Comparison of ENCODE assay signal across 12 cellular contexts in genomic region chr3:13543251-13543650, GRCh38. TPM values are rescaled to one million over a fixed set of nuclear protein-coding genes. Genes with fewer than 3 reads are reported as not detected.
DNase-seq lines count a peak whose midpoint lies in the region; ATAC-seq lines count a peak whose summit lies in the region.
"Had no signal": no experiment of that assay in that cellular context is flagged by ENCODE, and none has a peak within 500 bp of the region (broad histone marks: within the 10 kb centered on the region; RNA-seq: fewer than 3 reads in every experiment).

No MANE protein-coding gene starts in this region.

- H3K27ac Mint-ChIP-seq in T-helper 17 cell = no peak overlapping the region
- H3K27ac Mint-ChIP-seq: activated T-cell treated with anti-CD3 and anti-CD28 coated beads, Interleukin-2, amount 50 U/mL, for 24 hours had no signal

- peaks cover 17% of the 10 kb centered on the region for H3K4me1 Mint-ChIP-seq in T-helper 17 cell

- no peak overlapping the region for H4K91ac ChIP-seq in neuronal stem cell (ENCODE audit: low read depth, low read length, poor library complexity)

- no peaks in the 10 kb centered on the region for H3K27me3 ChIP-seq in MG63
- peaks cover 0 to 26% (median 4%) of the 10 kb centered on the region in 3 experiments for H3K27me3 ChIP-seq in neuronal stem cell (ENCODE audit: control insufficient read depth in 3 of 3, insufficient read depth in 3 of 3, low read depth in 1 of 3, low read length in 3 of 3)

- no peak overlapping the region for H3K27ac ChIP-seq in neuronal stem cell (replicated peaks; ENCODE audit: low read length)

- DNase-seq in A172 (ENCODE audit: low spot score) (peak; percentile 91), MG63 (peak; percentile 93), fibroblast of gingiva (ENCODE audit: low read depth) (peak; percentile 88), neuronal stem cell (ENCODE audit: low spot score) (no peak), T-helper 17 cell (no peak), left lobe of liver (ENCODE audit: low spot score) (no peak)
- DNase-seq: activated T-cell treated with anti-CD3 and anti-CD28 coated beads, Interleukin-2, amount 50 U/mL, for 24 hours; effector CD8-positive, alpha-beta T cell; NCI-H2171 treated with DMSO at 0.1 percent for 48 hours had no signal

- no peak overlapping the region for H3K23ac ChIP-seq in neuronal stem cell (ENCODE audit: low read depth, low read length, poor library complexity)

- no peak overlapping the region for H3K9ac ChIP-seq in neuronal stem cell (ENCODE audit: low read depth, low read length, poor library complexity)

- H4K8ac ChIP-seq in neuronal stem cell (ENCODE audit: low read depth, low read length) = no peak overlapping the region

- H3K36me3 Mint-ChIP-seq in T-helper 17 cell (ENCODE audit: low read depth) = peaks cover 7% of the 10 kb centered on the region

- H3K4me2 ChIP-seq in neuronal stem cell (ENCODE audit: insufficient read depth, low read length, poor library complexity, severe bottlenecking) = no peak overlapping the region

- WGBS in neuronal stem cell (ENCODE audit: extremely low coverage in 2 of 2, insufficient read length in 2 of 2, insufficient replicate concordance in 1 of 2), 2 donors = no CpG with 5 or more reads among the region's 5 CpGs

- no peak overlapping the region for H2BK120ac ChIP-seq in neuronal stem cell (ENCODE audit: low read depth, low read length)

- H3K4me3 Mint-ChIP-seq in T-helper 17 cell = no peak overlapping the region
- H3K4me3 Mint-ChIP-seq: activated T-cell treated with anti-CD3 and anti-CD28 coated beads, Interleukin-2, amount 50 U/mL, for 24 hours had no signal

- peaks cover 41% of the 10 kb centered on the region for H3K27me3 Mint-ChIP-seq in T-helper 17 cell

- peaks cover 6 to 7% of the 10 kb centered on the region in 2 donors for H3K4me1 ChIP-seq in neuronal stem cell (ENCODE audit: control insufficient read depth in 2 of 2, insufficient read depth in 1 of 2, low read depth in 1 of 2, low read length in 2 of 2)

- H3K9me3 ChIP-seq in MG63 (0 out of 2 replicates have a peak, but pooled peaks cover 2% of the 10 kb centered on the region), neuronal stem cell (replicated peaks in 1 of 2; ENCODE audit: control insufficient read depth in 2 of 2, insufficient read depth in 1 of 2, low read depth in 1 of 2, low read length in 2 of 2) (peaks cover 1 to 4% of the 10 kb centered on the region in 2 donors), T-helper 17 cell (ENCODE audit: control insufficient read depth, low read length, poor library complexity, severe bottlenecking) (no peaks in the 10 kb centered on the region)

- H2AK5ac ChIP-seq in neuronal stem cell (ENCODE audit: low read depth, low read length) = peak overlapping the region; percentile 79

- H2BK5ac ChIP-seq in neuronal stem cell (ENCODE audit: low read length) = no peak overlapping the region

- H2BK12ac ChIP-seq in neuronal stem cell (ENCODE audit: low read length) = no peak overlapping the region

- no peak overlapping the region for H3K4ac ChIP-seq in neuronal stem cell (ENCODE audit: low read length)

- H3K18ac ChIP-seq in neuronal stem cell (ENCODE audit: low read length) = peak overlapping the region; percentile 17

- H3K36me3 ChIP-seq in MG63 (no peaks in the 10 kb centered on the region), neuronal stem cell (replicated peaks in 1 of 2; ENCODE audit: control insufficient read depth in 2 of 2, insufficient read depth in 2 of 2, low read length in 2 of 2) (no peaks in the 10 kb centered on the region)

- H3K4me3 ChIP-seq in MG63 = no peak overlapping the region
- H3K4me3 ChIP-seq in neuronal stem cell (ENCODE audit: low read length in 2 of 2) = no peak overlapping the region

- H3K79me1 ChIP-seq in neuronal stem cell (ENCODE audit: low read depth, low read length) = no peaks in the 10 kb centered on the region

- ATAC-seq in T-helper 17 cell = no peak
- no peak for ATAC-seq in left lobe of liver
- no peak for ATAC-seq in GM18870 (IDR thresholded peaks at IDR 0.05; ENCODE audit: unreplicated experiment)
- ATAC-seq in HG03469 (IDR thresholded peaks at IDR 0.05; ENCODE audit: unreplicated experiment) = no peak

- H3K14ac ChIP-seq in neuronal stem cell (ENCODE audit: low read length) = no peak overlapping the region

- H2BK15ac ChIP-seq in neuronal stem cell (ENCODE audit: low read length) = no peak overlapping the region

- H2AFZ ChIP-seq in neuronal stem cell (ENCODE audit: low read length) = no peak overlapping the region

RNA-seq across cellular contexts. Expression of gene FBLN2, which starts 5.7 kb away (rescaled TPM):
- total RNA-seq in A172 (2014; rRNA removed; shearing (Covaris generic)) = 0.07 and 0.41 TPM in 2 replicates
- 33.6 and 59.9 TPM in 2 replicates for total RNA-seq in MG63 (2014; rRNA removed; shearing (Covaris generic); ENCODE audit: low replicate concordance)
- polyA plus RNA-seq in neuronal stem cell (2013, experiment 1 of 2) = 12.1 TPM
- polyA plus RNA-seq in neuronal stem cell (2013, experiment 2 of 2) = 12.3 TPM
- total RNA-seq in T-helper 17 cell = 1 to 10 TPM in 1 of 2 donors, not detected in 1; 1.5 TPM
- total RNA-seq in left lobe of liver = 4.8 TPM
- total RNA-seq: T-helper 1 cell treated with Interleukin-12 subunit alpha and Interleukin-12 subunit beta and Interleukin-4 antibody, amounts not matched to agents 30 ng/mL and 1 ng/mL, for 36 hours had no signal

Comparison
In these comparisons a context has a peak if more than half of its experiments do, and no peak if none do; other contexts are left out.
1. DNase-seq: peak in A172 (single experiment), MG63 (single experiment) and fibroblast of gingiva (single experiment); none in neuronal stem cell (single experiment), T-helper 17 cell (0 of 3) and left lobe of liver (single experiment).